In genomic region chr4:91171217-91171616, GRCh38 we compare ENCODE assay signal across 12 cellular contexts.
DNase-seq lines count a peak whose midpoint lies in the region; TF ChIP-seq lines count a peak whose summit lies in the region.
"Had no signal": no experiment of that assay in that cellular context is flagged by ENCODE, and none has a peak within 500 bp of the region (broad histone marks: within the 10 kb centered on the region; RNA-seq: fewer than 3 reads in every experiment).

No MANE protein-coding gene starts in this region.

- H3K4me3 Mint-ChIP-seq in MCF 10A (ENCODE audit: unreplicated experiment) = no peak overlapping the region

- intact Hi-C loops in MCF 10A (cut with micrococcal nuclease) = no loop called here
- intact Hi-C loops in breast epithelium (cut with DNase I; ENCODE audit: low total_unique reads) = no loop called here

- H3K4me2 ChIP-seq in hepatocyte = no peak overlapping the region

- H3K27ac ChIP-seq in breast epithelium (no peak overlapping the region), brain microvascular endothelial cell (no peak overlapping the region), hepatocyte (no peak overlapping the region)

- no peak overlapping the region for H3K27ac Mint-ChIP-seq in MCF 10A (ENCODE audit: low read depth, unreplicated experiment)

- H3K27me3 ChIP-seq in breast epithelium = no peaks in the 10 kb centered on the region
- H3K27me3 ChIP-seq in brain microvascular endothelial cell (replicated peaks) = no peaks in the 10 kb centered on the region
- no peaks in the 10 kb centered on the region for H3K27me3 ChIP-seq in hepatocyte

- in situ Hi-C loops in brain microvascular endothelial cell (cut with HindIII; ENCODE audit: low pct_ligation_motif_present, low sequenced_read_pairs) = no loop called here

- H3K36me3 ChIP-seq in breast epithelium (no peaks in the 10 kb centered on the region), brain microvascular endothelial cell (replicated peaks) (no peaks in the 10 kb centered on the region), hepatocyte (replicated peaks; ENCODE audit: insufficient read depth, low read depth) (no peaks in the 10 kb centered on the region)

- no peaks in the 10 kb centered on the region for H3K79me2 ChIP-seq in hepatocyte

- H3K9me3 Mint-ChIP-seq in MCF 10A (ENCODE audit: unreplicated experiment) = no peaks in the 10 kb centered on the region

- H3K36me3 Mint-ChIP-seq in MCF 10A (ENCODE audit: insufficient read depth, unreplicated experiment) = no peaks in the 10 kb centered on the region

- H3K27me3 Mint-ChIP-seq in MCF 10A (ENCODE audit: insufficient read depth, unreplicated experiment) = no peaks in the 10 kb centered on the region

- CTCF ChIA-PET in MCF 10A (lab: Yijun Ruan, JAX) = no interaction called here

- H4K20me1 ChIP-seq in hepatocyte (ENCODE audit: insufficient read depth, poor library complexity, severe bottlenecking) = no peaks in the 10 kb centered on the region

- POLR2A ChIA-PET in MCF 10A (lab: Yijun Ruan, JAX) = no interaction called here

- no peaks in the 10 kb centered on the region for H3K4me1 Mint-ChIP-seq in MCF 10A (ENCODE audit: insufficient read depth, unreplicated experiment)

- WGBS in hepatocyte (ENCODE audit: low lambda C conversion rate, missing lambda C conversion rate) = 61% methylated on average over 1 of the region's 1 CpG

- H3K9me3 ChIP-seq in breast epithelium (peaks cover 0 to 8% of the 10 kb centered on the region in 2 donors), hepatocyte (ENCODE audit: low read depth) (no peaks in the 10 kb centered on the region)

- no peak for TF ChIP-seq CTCF in MCF 10A (IDR thresholded peaks at IDR 0.05; ENCODE audit: unreplicated experiment)
- no peak for TF ChIP-seq CTCF in breast epithelium (IDR thresholded peaks at IDR 0.05)
- TF ChIP-seq CTCF in fibroblast of pulmonary artery (IDR thresholded peaks at IDR 0.05; ENCODE audit: low read length, missing control alignments) = no peak
- TF ChIP-seq CTCF in brain microvascular endothelial cell (IDR thresholded peaks at IDR 0.05; ENCODE audit: low read depth, low read length, missing control alignments) = no peak
- TF ChIP-seq CTCF in hepatocyte (IDR thresholded peaks at IDR 0.05; ENCODE audit: poor library complexity) = no peak

- H2AFZ ChIP-seq in hepatocyte = no peak overlapping the region

- no peaks in the 10 kb centered on the region for H3K4me1 ChIP-seq in breast epithelium
- H3K4me1 ChIP-seq in hepatocyte (ENCODE audit: insufficient read depth) = no peaks in the 10 kb centered on the region

- no TSS peak for BruUV-seq in MCF 10A (replicated peaks; lab: Mats Ljungman, UMichigan)

- no peak overlapping the region for H3K4me3 ChIP-seq in breast epithelium
- H3K4me3 ChIP-seq in fibroblast of pulmonary artery (replicated peaks; ENCODE audit: low read depth, low read length) = no peak overlapping the region
- no peak overlapping the region for H3K4me3 ChIP-seq in brain microvascular endothelial cell (ENCODE audit: low read depth, low read length)
- no peak overlapping the region for H3K4me3 ChIP-seq in hepatocyte

- no peaks in the 10 kb centered on the region for H3K9me2 ChIP-seq in hepatocyte (replicated peaks; ENCODE audit: insufficient read depth)

- TF ChIP-seq POLR2A in breast epithelium (IDR thresholded peaks at IDR 0.05) = no peak

- DNase-seq in MCF 10A (ENCODE audit: unreplicated experiment) (peak; percentile 23), breast epithelium (ENCODE audit: low spot score in 2 of 2) (no peak), RKO (ENCODE audit: low spot score) (peak; percentile 21), fibroblast of pulmonary artery (ENCODE audit: low read depth) (peak; percentile 3), brain microvascular endothelial cell (no peak), hepatocyte (ENCODE audit: low spot score) (no peak)
- no peak for DNase-seq in activated naive CD4-positive, alpha-beta T cell treated with Interleukin-2 at 50 U/mL for 16 hours
- DNase-seq: C1 segment of cervical spinal cord, DMS153, Karpas-422, NCI-H187, NCI-H526 treated with DMSO at 0.1 percent for 48 hours had no signal

Comparison
In these comparisons a context has a peak if more than half of its experiments do, and no peak if none do; other contexts are left out.
1. DNase-seq: peak in MCF 10A (single experiment), RKO (single experiment) and fibroblast of pulmonary artery (single experiment); none in breast epithelium (0 of 2), brain microvascular endothelial cell (single experiment), hepatocyte (single experiment) and activated naive CD4-positive, alpha-beta T cell treated with Interleukin-2 at 50 U/mL for 16 hours (single experiment).